In the genomic region with DNA sequence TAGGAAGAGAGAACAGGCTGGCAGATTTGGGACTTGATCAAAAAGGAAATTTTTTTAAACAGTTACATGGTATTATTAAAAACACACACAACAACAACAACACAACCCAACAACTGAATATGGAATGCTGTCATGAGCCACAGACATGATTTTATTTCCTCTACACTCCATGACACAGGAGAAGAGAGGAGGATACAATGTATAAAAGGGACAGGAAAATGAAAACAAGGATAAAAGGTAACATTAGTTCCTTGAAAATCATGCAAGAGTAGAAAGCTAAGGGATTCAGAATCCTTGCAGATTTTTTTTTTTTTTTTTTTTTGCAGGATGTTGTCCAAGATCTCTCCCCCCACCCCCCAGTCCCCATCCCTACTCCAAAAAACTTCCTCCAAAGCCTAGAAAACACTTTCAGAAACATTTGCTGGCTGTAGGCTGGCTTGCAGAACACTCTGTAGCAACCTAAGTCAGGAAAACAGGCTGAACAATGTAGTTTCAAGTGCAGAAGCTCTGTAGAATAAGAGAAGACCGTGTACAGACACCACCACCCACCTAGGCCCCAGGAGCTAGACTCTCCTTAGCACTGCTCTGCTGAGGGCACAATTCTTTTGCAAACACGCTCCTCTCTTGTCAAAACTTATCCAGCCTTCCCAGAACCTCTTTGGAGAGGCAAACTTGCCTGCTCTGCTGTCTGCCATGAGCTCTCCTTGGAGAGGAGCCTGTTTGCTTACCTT, we compare ENCODE assay signal across 8 cellular contexts. TPM values are rescaled to one million over a fixed set of nuclear protein-coding genes. Genes with fewer than 3 reads are reported as not detected.
DNase-seq lines count a peak whose midpoint lies in the region; ATAC-seq and TF ChIP-seq lines count a peak whose summit lies in the region.

No MANE protein-coding gene starts in this region.

- no peaks in the 10 kb centered on the region for H3K36me3 ChIP-seq in adipocyte (ENCODE audit: control insufficient read depth, insufficient read depth, low read length, severe bottlenecking)
- H3K36me3 ChIP-seq in testis (ENCODE audit: low read depth, missing control alignments), result no peaks in the 10 kb centered on the region

- TF ChIP-seq CTCF in NB4 (IDR thresholded peaks at IDR 0.05; ENCODE audit: low read depth, low read length) (no peak), testis (IDR thresholded peaks at IDR 0.05) (no peak)

- WGBS in testis, 2 donors, result 13 to 23% methylated on average over 2 of the region's 2 CpGs

- TF ChIP-seq POLR2A in NB4 (IDR thresholded peaks at IDR 0.05; ENCODE audit: extremely low read depth, insufficient read length), result no peak
- TF ChIP-seq POLR2A in testis (IDR thresholded peaks at IDR 0.05), result no peak

- intact Hi-C loops in testis (cut with DNase I; ENCODE audit: low total_unique reads), result loop anchor here (5.0 kb wide), 1 partner anchor 38 kb away; no protein-coding TSS in a partner anchor

- peaks cover 99% of the 10 kb centered on the region for H3K4me1 ChIP-seq in adipocyte (ENCODE audit: control insufficient read depth, insufficient read depth, low read length)
- peaks cover 95% of the 10 kb centered on the region for H3K4me1 ChIP-seq in testis

- no peaks in the 10 kb centered on the region for H3K9me3 ChIP-seq in adipocyte (ENCODE audit: control insufficient read depth, low read length)
- H3K9me3 ChIP-seq in testis, result no peaks in the 10 kb centered on the region

- H3K4me3 ChIP-seq in NB4 (ENCODE audit: low read depth, low read length) (peak overlapping the region; percentile 92), adipocyte (ENCODE audit: low read length) (peak overlapping the region; percentile 73), testis (peak overlapping the region; percentile 13 to 48)

- no peak for ATAC-seq in HG02759 (IDR thresholded peaks at IDR 0.05; ENCODE audit: unreplicated experiment)

- DNase-seq in DMS 273 treated with DMSO at 0.1 percent for 48 hours (lab: John Stamatoyannopoulos, UW), result peak; percentile 40
- peak; percentile 51 for DNase-seq in NB4 (ENCODE audit: low read depth)
- peak; percentile 16 for DNase-seq in adipocyte (ENCODE audit: low read depth)
- DNase-seq in testis, result no peak
- DNase-seq in SHP77 treated with DMSO at 0.1 percent for 48 hours (lab: John Stamatoyannopoulos, UW), result no peak
- no peak for DNase-seq in DMS79 treated with DMSO at 0.1 percent for 48 hours (lab: John Stamatoyannopoulos, UW)

- H3K27ac ChIP-seq in layer of hippocampus (ENCODE audit: low read depth, low read length) (peak overlapping the region; percentile 100), testis (peak overlapping the region; percentile 95 to 99)

- H3K9ac ChIP-seq in adipocyte (ENCODE audit: low read length), result peak overlapping the region; percentile 90

- H3K27me3 ChIP-seq in adipocyte (replicated peaks; ENCODE audit: control insufficient read depth, insufficient read depth, low read length) (no peaks in the 10 kb centered on the region), layer of hippocampus (ENCODE audit: control insufficient read depth, insufficient read depth, low read length) (no peaks in the 10 kb centered on the region), testis (no peaks in the 10 kb centered on the region)

RNA-seq across cellular contexts. Expression of a gene that starts 0.8 kb away (rescaled TPM):
- 100 to 1,000 TPM in 1 of 2 donors, 10 to 100 TPM in 1; 87.2 to 102 TPM for total RNA-seq in testis
- polyA plus RNA-seq in testis (ENCODE audit: insufficient read depth, low read depth, low replicate concordance), result 30.4 TPM

Comparison
In these comparisons a context has a peak if more than half of its experiments do, and no peak if none do; other contexts are left out.
1. DNase-seq: peak in DMS 273 treated with DMSO at 0.1 percent for 48 hours (single experiment), NB4 (single experiment) and adipocyte (single experiment); none in testis (single experiment), SHP77 treated with DMSO at 0.1 percent for 48 hours (single experiment) and DMS79 treated with DMSO at 0.1 percent for 48 hours (single experiment).
2. H3K4me3 ChIP-seq: peak in every context shown above with its lines; median percentile 92 in NB4; 73 in adipocyte; 30 in testis.